In genomic region chr16:14186007-14186953, GRCh38 we compare ENCODE assay signal across 8 cellular contexts.
DNase-seq lines count a peak whose midpoint lies in the region; ATAC-seq and TF ChIP-seq lines count a peak whose summit lies in the region.

No MANE protein-coding gene starts in this region.

- no peaks in the 10 kb centered on the region for H3K36me3 ChIP-seq in adrenal gland (replicated peaks in 1 of 2)

- WGBS in adrenal gland, 4 donors: 34 to 45% (median 38%) methylated on average over 14 of the region's 14 CpGs

- no TSS peak for BruUV-seq in Calu3 (replicated peaks; lab: Mats Ljungman, UMichigan)

- no peaks in the 10 kb centered on the region for H3K27me3 Mint-ChIP-seq in Calu3 (ENCODE audit: unreplicated experiment)

- peak overlapping the region in 3 of 5 donors; percentile 26 to 72 (median 52) for H3K27ac ChIP-seq in adrenal gland

- TF ChIP-seq CTCF in Calu3 (IDR thresholded peaks at IDR 0.05; ENCODE audit: unreplicated experiment) (peak; percentile 36), LNCaP clone FGC (IDR thresholded peaks at IDR 0.05; ENCODE audit: control insufficient read depth, extremely low read depth, insufficient read depth) (peak; percentile 26; the same call in 1 of the 2 replicates), adrenal gland (IDR thresholded peaks at IDR 0.05) (peak; percentile 28 to 55 (median 50))

- TF ChIP-seq POLR2A in adrenal gland (IDR thresholded peaks at IDR 0.05): no peak

- H3K4me3 ChIP-seq in LNCaP clone FGC (ENCODE audit: low read depth, low read length): no peak overlapping the region
- H3K4me3 ChIP-seq in adrenal gland: peak overlapping the region in 1 of 4 donors; percentile 44

- H3K27me3 ChIP-seq in adrenal gland: no peaks in the 10 kb centered on the region

- H3K4me1 ChIP-seq in adrenal gland (replicated peaks in 1 of 2): peaks cover 12 to 29% of the 10 kb centered on the region in 2 donors

- peaks cover 4% of the 10 kb centered on the region for H3K36me3 Mint-ChIP-seq in Calu3 (ENCODE audit: insufficient read depth, unreplicated experiment)

- peak overlapping the region; percentile 2 for H3K27ac Mint-ChIP-seq in Calu3 (ENCODE audit: unreplicated experiment)

- no peak overlapping the region for H3K4me3 Mint-ChIP-seq in Calu3 (ENCODE audit: low read depth, unreplicated experiment)

- no peak for DNase-seq in Calu3
- DNase-seq in LNCaP clone FGC (ENCODE audit: low read depth): no peak
- DNase-seq in adrenal gland: peak in 2 of 7 donors; percentile 22 to 29
- peak; percentile 22 for DNase-seq in hepatic stellate cell (ENCODE audit: low spot score)
- DNase-seq in retina: peak; percentile 65

- H3K9me3 ChIP-seq in adrenal gland (replicated peaks in 1 of 3): no peaks in the 10 kb centered on the region

- CTCF ChIA-PET in Calu3 (lab: Charles Lee): interaction anchor here (0.6 to 1.2 kb wide), 3 partner anchors 90 to 263 kb away, joined by 3 to 4 read pairs (median 4); no protein-coding TSS in a partner anchor

- H3K9me3 Mint-ChIP-seq in Calu3 (ENCODE audit: low read depth, unreplicated experiment): no peaks in the 10 kb centered on the region

- no peak for ATAC-seq in GM21619 (IDR thresholded peaks at IDR 0.05; ENCODE audit: unreplicated experiment)
- ATAC-seq in HG03439 (IDR thresholded peaks at IDR 0.05; ENCODE audit: unreplicated experiment): no peak
- ATAC-seq in activated CD4-positive, CD25-positive, alpha-beta regulatory T cell treated with anti-CD3 and anti-CD28 coated beads, Interleukin-2, amount 50 U/mL, for 24 hours: no peak

- intact Hi-C loops in Calu3 (cut with micrococcal nuclease; ENCODE audit: unreplicated experiment): loop anchor here (5.0 to 10.0 kb wide), 3 partner anchors 114 to 231 kb away; partner anchors contain the start of gene MRTFB
- intact Hi-C loops in adrenal gland (cut with DNase I): no loop called here

- peaks cover 30% of the 10 kb centered on the region for H3K4me1 Mint-ChIP-seq in Calu3 (ENCODE audit: low read depth, unreplicated experiment)

Comparison
In these comparisons a context has a peak if more than half of its experiments do, and no peak if none do; other contexts are left out.
1. DNase-seq: peak in hepatic stellate cell (single experiment) and retina (single experiment); none in Calu3 (single experiment) and LNCaP clone FGC (single experiment).
2. Peak in every context shown above with its lines, with median percentiles within 50 percentile points of each other: CTCF ChIP-seq.